ENCODE assay signal across 10 cellular contexts in genomic region chr19:29878973-29879654, GRCh38.
DNase-seq lines count a peak whose midpoint lies in the region; ATAC-seq, FAIRE-seq and TF ChIP-seq lines count a peak whose summit lies in the region.
"Had no signal": no experiment of that assay in that cellular context is flagged by ENCODE, and none has a peak within 500 bp of the region (broad histone marks: within the 10 kb centered on the region; RNA-seq: fewer than 3 reads in every experiment).

No MANE protein-coding gene starts in this region.

- CTCF ChIA-PET in H1 (lab: Charles Lee; ENCODE audit: partially characterized antibody), result interaction anchor here (0.8 to 2.0 kb wide), 4 partner anchors 8 to 185 kb away, joined by 5 to 11 read pairs (median 6); no protein-coding TSS in a partner anchor

- peaks cover 6% of the 10 kb centered on the region for H3K4me1 Mint-ChIP-seq in stimulated activated effector memory CD8-positive, alpha-beta T cell treated with anti-CD3 and anti-CD28 coated beads, Interleukin-12 subunit alpha, Interleukin-12 subunit beta, amount 100 ng/mL, for 72 hours

- H3K56ac ChIP-seq in H1 (replicated peaks; ENCODE audit: insufficient read length, low read depth, low read length), result no peak overlapping the region

- H3K18ac ChIP-seq in H1 (ENCODE audit: extremely low read depth, low read length), result no peak overlapping the region

- ATAC-seq in stimulated activated effector memory CD8-positive, alpha-beta T cell treated with anti-CD3 and anti-CD28 coated beads, Interleukin-12 subunit alpha, Interleukin-12 subunit beta, amount 100 ng/mL, for 72 hours, result no peak
- ATAC-seq in HG02588 (IDR thresholded peaks at IDR 0.05; ENCODE audit: unreplicated experiment), result no peak

- no peak overlapping the region for H3K23ac ChIP-seq in H1 (ENCODE audit: insufficient read length)

- no peak for TF ChIP-seq EP300 in H1 (IDR thresholded peaks at IDR 0.05; ENCODE audit: borderline replicate concordance in 1 of 2, low read depth in 2 of 2, low read length in 2 of 2)

- no peak overlapping the region for H4K5ac ChIP-seq in H1 (ENCODE audit: insufficient read length, low read depth, low read length)

- H3K9me3 Mint-ChIP-seq in stimulated activated effector memory CD8-positive, alpha-beta T cell treated with anti-CD3 and anti-CD28 coated beads, Interleukin-12 subunit alpha, Interleukin-12 subunit beta, amount 100 ng/mL, for 72 hours, result no peaks in the 10 kb centered on the region

- H3K23me2 ChIP-seq in H1 (ENCODE audit: low read depth, low read length), result no peaks in the 10 kb centered on the region; the same call in 1 of the 2 replicates

- no peak overlapping the region for H4K91ac ChIP-seq in H1 (replicated peaks; ENCODE audit: insufficient read length, low read length)

- no peak overlapping the region for H3K4ac ChIP-seq in H1 (replicated peaks; ENCODE audit: insufficient read length, low read depth, low read length)

- no peak overlapping the region for H2BK5ac ChIP-seq in H1 (ENCODE audit: low read depth, low read length)

- H3K79me2 ChIP-seq in H1 (ENCODE audit: control insufficient read depth in 1 of 2, insufficient read depth in 2 of 2, low read length in 2 of 2), result no peaks in the 10 kb centered on the region

- FAIRE-seq in H1 (lab: Jason Lieb, UNC), result no peak

- H3K27me3 ChIP-seq in H1 (replicated peaks in 1 of 4; ENCODE audit: control insufficient read depth in 3 of 4, extremely low read depth in 1 of 4, insufficient read depth in 3 of 4, low read length in 3 of 4), result no peaks in the 10 kb centered on the region
- H3K27me3 ChIP-seq: BLaER1 treated with 17β-estradiol and CSF1 and Interleukin-3, amounts not matched to agents 10 nM and 100 nM had no signal

- peaks cover 0 to 8% (median 1%) of the 10 kb centered on the region in 4 experiments; a peak in 3 of 7 replicates for H3K4me1 ChIP-seq in H1 (replicated peaks in 1 of 4; ENCODE audit: control insufficient read depth in 3 of 4, insufficient read depth in 4 of 4, low read length in 3 of 4)

- H3K27ac ChIP-seq in H1 (ENCODE audit: low read depth, low read length), result no peak overlapping the region
- H3K27ac ChIP-seq: BLaER1 treated with 17β-estradiol and CSF1 and Interleukin-3, amounts not matched to agents 10 nM and 100 nM had no signal

- H3K36me3 Mint-ChIP-seq in stimulated activated effector memory CD8-positive, alpha-beta T cell treated with anti-CD3 and anti-CD28 coated beads, Interleukin-12 subunit alpha, Interleukin-12 subunit beta, amount 100 ng/mL, for 72 hours, result no peaks in the 10 kb centered on the region

- WGBS in H1 (ENCODE audit: extremely low coverage in 1 of 2, insufficient coverage in 1 of 2, insufficient read length in 1 of 2, insufficient replicate concordance in 2 of 2, low coverage in 1 of 2, low lambda C conversion rate in 2 of 2, missing lambda C conversion rate in 1 of 2), 2 experiments, result 89% methylated on average over 17 of the region's 17 CpGs; no CpG with 5 or more reads in 1 of the 2 experiments

- no peak overlapping the region for H2BK12ac ChIP-seq in H1 (ENCODE audit: low read depth, low read length)

- 0 out of 2 replicates have a peak overlapping the region, but pooled peaks have one; percentile 28 for H4K8ac ChIP-seq in H1 (ENCODE audit: extremely low read depth, insufficient read depth, low read length)

- no peak overlapping the region for H2BK15ac ChIP-seq in H1 (ENCODE audit: low read length)

- H3K4me3 ChIP-seq in H1 (ENCODE audit: extremely low read depth in 1 of 4, insufficient read depth in 2 of 4, low read depth in 3 of 4, low read length in 4 of 4), result no peak overlapping the region
- H3K4me3 ChIP-seq: BLaER1 treated with 17β-estradiol and CSF1 and Interleukin-3, amounts not matched to agents 10 nM and 100 nM had no signal

- no peak overlapping the region for H2BK20ac ChIP-seq in H1 (ENCODE audit: low read length)

- H3K9ac ChIP-seq in H1 (replicated peaks in 1 of 4; ENCODE audit: extremely low read depth in 1 of 4, low read depth in 3 of 4, low read length in 3 of 4), result no peak overlapping the region
- H3K9ac ChIP-seq: BLaER1 treated with 17β-estradiol and CSF1 and Interleukin-3, amounts not matched to agents 10 nM and 100 nM had no signal

- no peak overlapping the region for H2AK5ac ChIP-seq in H1 (ENCODE audit: low read depth, low read length)

- TF ChIP-seq CTCF in H1 (IDR thresholded peaks at IDR 0.05; ENCODE audit: control extremely low read depth in 1 of 3, insufficient read depth in 1 of 3, low read depth in 1 of 3, low read length in 3 of 3), result no peak

- H3K9me3 ChIP-seq in H1 (ENCODE audit: insufficient read depth in 2 of 2, low read depth in 1 of 2, low read length in 1 of 2), result no peaks in the 10 kb centered on the region
- H3K9me3 ChIP-seq: BLaER1 treated with 17β-estradiol and CSF1 and Interleukin-3, amounts not matched to agents 10 nM and 100 nM had no signal

- peak overlapping the region; percentile 39 for H3K27ac Mint-ChIP-seq in stimulated activated effector memory CD8-positive, alpha-beta T cell treated with anti-CD3 and anti-CD28 coated beads, Interleukin-12 subunit alpha, Interleukin-12 subunit beta, amount 100 ng/mL, for 72 hours

- no peak overlapping the region for H3K4me3 Mint-ChIP-seq in stimulated activated effector memory CD8-positive, alpha-beta T cell treated with anti-CD3 and anti-CD28 coated beads, Interleukin-12 subunit alpha, Interleukin-12 subunit beta, amount 100 ng/mL, for 72 hours

- TF ChIP-seq RAD21 in H1 (IDR thresholded peaks at IDR 0.05 in 1 of 2, conservative IDR thresholded peaks at IDR 0.05 in 1 of 2; ENCODE audit: low read depth in 2 of 2, low read length in 2 of 2), result no peak

- no peak overlapping the region for H3K14ac ChIP-seq in H1 (ENCODE audit: insufficient read length)

- H4K20me1 ChIP-seq in H1 (replicated peaks in 1 of 2; ENCODE audit: control insufficient read depth in 1 of 2, insufficient read depth in 2 of 2, low read length in 2 of 2), result no peaks in the 10 kb centered on the region
- H4K20me1 ChIP-seq: BLaER1 treated with 17β-estradiol and CSF1 and Interleukin-3, amounts not matched to agents 10 nM and 100 nM had no signal

- no peaks in the 10 kb centered on the region for H3K79me1 ChIP-seq in H1 (ENCODE audit: low read depth, low read length)

- no peak for TF ChIP-seq POLR2A in H1 (IDR thresholded peaks at IDR 0.05; ENCODE audit: control extremely low read depth in 1 of 2, low read depth in 2 of 2, low read length in 2 of 2)

- POLR2A ChIA-PET in H1 (lab: Charles Lee; ENCODE audit: partially characterized antibody), result interaction anchor here (0.7 to 0.9 kb wide), 2 partner anchors 9 to 64 kb away, joined by 3 read pairs; no protein-coding TSS in a partner anchor

- no peaks in the 10 kb centered on the region for H3K36me3 ChIP-seq in H1 (ENCODE audit: control insufficient read depth in 2 of 4, insufficient read depth in 4 of 4, low read length in 3 of 4)
- H3K36me3 ChIP-seq: BLaER1 treated with 17β-estradiol and CSF1 and Interleukin-3, amounts not matched to agents 10 nM and 100 nM had no signal

- DNase-seq in NCI-H82 (lab: John Stamatoyannopoulos, UW), result peak; percentile 50
- no peak for DNase-seq in NCI-H82 treated with DMSO at 0.1 percent for 48 hours (lab: John Stamatoyannopoulos, UW; ENCODE audit: unreplicated experiment)
- DNase-seq in NCI-H226, result peak; percentile 35
- no peak for DNase-seq in H1 (ENCODE audit: low read depth in 1 of 2, low spot score in 2 of 2)
- DNase-seq in stimulated activated effector memory CD8-positive, alpha-beta T cell treated with anti-CD3 and anti-CD28 coated beads, Interleukin-12 subunit alpha, Interleukin-12 subunit beta, amount 100 ng/mL, for 72 hours (ENCODE audit: low spot score in 2 of 2), result no peak
- no peak for DNase-seq in activated gamma-delta T cell (lab: John Stamatoyannopoulos, UW)
- DNase-seq in stimulated activated CD4-positive, alpha-beta T cell treated with anti-CD3 and anti-CD28 coated beads, Interleukin-4, amount 100 ng/mL, for 24 hours, result no peak
- DNase-seq: stimulated activated CD4-positive, alpha-beta T cell treated with anti-CD3 and anti-CD28 coated beads, Interleukin-4, amount 100 ng/mL, for 1 hour had no signal

- no peak overlapping the region for H3K4me2 ChIP-seq in H1 (ENCODE audit: insufficient read depth in 1 of 2, low read depth in 2 of 2, low read length in 2 of 2)

- 0 out of 2 replicates have a peak overlapping the region, but pooled peaks have one; percentile 23 for H2AFZ ChIP-seq in H1 (ENCODE audit: low read length)

- no peak overlapping the region for H2BK120ac ChIP-seq in H1 (replicated peaks; ENCODE audit: low read depth, low read length)

TF ChIP-seq in H1, 55 proteins besides CTCF, POLR2A, EP300 and RAD21 (continues in another document):
- TF ChIP-seq SP2 (IDR thresholded peaks at IDR 0.05; ENCODE audit: low read length), result no peak; the same call in 1 of the 2 replicates
- TF ChIP-seq MAFK (IDR thresholded peaks at IDR 0.05; ENCODE audit: low read depth, low read length), result no peak
- no peak for TF ChIP-seq BRCA1 (IDR thresholded peaks at IDR 0.05; ENCODE audit: low read depth, low read length)
- peak; percentile 33; the same call in 1 of the 2 replicates for TF ChIP-seq MAX (IDR thresholded peaks at IDR 0.05)
- no peak for TF ChIP-seq CBX5 (IDR thresholded peaks at IDR 0.05; ENCODE audit: low read depth, low read length)
- TF ChIP-seq CEBPB (IDR thresholded peaks at IDR 0.05; ENCODE audit: low read depth, low read length), result no peak
- TF ChIP-seq NRF1 (IDR thresholded peaks at IDR 0.05; ENCODE audit: low read depth, low read length), result no peak
- TF ChIP-seq SIN3A (conservative IDR thresholded peaks at IDR 0.05 in 1 of 2, IDR thresholded peaks at IDR 0.05 in 1 of 2; ENCODE audit: low read depth in 1 of 2, low read length in 2 of 2), result no peak
- peak; percentile 83 for TF ChIP-seq E2F6 (IDR thresholded peaks at IDR 0.05)
- TF ChIP-seq CTBP2 (IDR thresholded peaks at IDR 0.05; ENCODE audit: borderline replicate concordance, insufficient read depth, insufficient read length, low read length), result no peak
- TF ChIP-seq BCL11A (IDR thresholded peaks at IDR 0.05; ENCODE audit: low read depth in 2 of 2, low read length in 2 of 2), result no peak
- no peak for TF ChIP-seq GTF2F1 (IDR thresholded peaks at IDR 0.05; ENCODE audit: borderline replicate concordance, low read depth, low read length)
- TF ChIP-seq SAP30 (IDR thresholded peaks at IDR 0.05; ENCODE audit: insufficient read depth, insufficient replicate concordance, low read length), result no peak
- no peak for TF ChIP-seq YY1 (IDR thresholded peaks at IDR 0.05; ENCODE audit: low read depth, low read length)
- no peak for TF ChIP-seq TCF12 (IDR thresholded peaks at IDR 0.05; ENCODE audit: low read depth, low read length)

Comparison
In these comparisons a context has a peak if more than half of its experiments do, and no peak if none do; other contexts are left out.
1. DNase-seq: peak in NCI-H82 (single experiment) and NCI-H226 (single experiment); none in NCI-H82 treated with DMSO at 0.1 percent for 48 hours (single experiment), H1 (0 of 2), stimulated activated effector memory CD8-positive, alpha-beta T cell treated with anti-CD3 and anti-CD28 coated beads, Interleukin-12 subunit alpha, Interleukin-12 subunit beta, amount 100 ng/mL, for 72 hours (0 of 2), activated gamma-delta T cell (single experiment) and stimulated activated CD4-positive, alpha-beta T cell treated with anti-CD3 and anti-CD28 coated beads, Interleukin-4, amount 100 ng/mL, for 24 hours (single experiment).